In the genomic region with DNA sequence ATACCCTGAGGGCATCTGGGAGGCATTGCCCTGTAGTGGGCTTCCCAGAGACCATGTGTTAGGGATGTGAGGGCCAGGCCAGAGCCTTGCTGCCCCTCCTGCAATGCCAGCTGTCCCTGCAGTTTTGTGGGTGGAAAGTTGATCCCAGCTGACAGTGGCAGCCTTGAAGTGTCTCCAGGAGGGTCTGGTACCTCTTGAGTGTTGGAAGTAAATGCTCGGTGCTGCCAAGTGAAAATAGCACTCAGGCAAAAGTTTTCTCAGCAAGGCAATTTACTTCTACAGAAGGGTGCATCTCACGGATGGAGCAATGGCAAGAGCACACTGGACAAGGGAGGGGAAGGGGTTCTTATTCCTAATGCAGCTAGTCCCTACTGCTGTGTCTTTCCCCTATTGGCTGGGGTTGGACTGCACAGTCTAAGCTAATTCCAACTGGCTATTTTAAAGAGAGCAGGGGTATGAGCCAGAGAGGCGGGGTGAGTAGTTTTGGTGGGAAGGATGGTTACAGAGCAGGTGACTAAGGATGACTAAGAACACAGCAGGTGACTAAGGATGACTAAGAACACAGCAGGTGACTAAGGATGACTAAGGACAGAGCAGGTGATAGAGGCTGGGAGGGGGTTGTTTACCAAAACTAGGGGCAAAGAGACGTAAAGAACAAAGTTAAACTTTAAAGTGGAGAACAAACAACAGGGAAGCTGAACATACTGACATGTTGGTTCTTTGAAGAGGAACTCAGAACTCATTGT, we compare ENCODE assay signal across 7 cellular contexts.
A peak's percentile ranks its signal among the peaks of the same experiment; 100 is the strongest.
DNase-seq lines count a peak whose midpoint lies in the region; ATAC-seq, FAIRE-seq and TF ChIP-seq lines count a peak whose summit lies in the region.
"Not testable (repeated sequence)": the region's sequence is repeated elsewhere in the genome, so short reads cannot be mapped to it uniquely, and the experiment has no call there.

No MANE protein-coding gene starts in this region.

- intact Hi-C loops in PC-3 (cut with micrococcal nuclease); activated CD8-positive, alpha-beta T cell treated with anti-CD3 and anti-CD28 coated beads for 36 hours (cut with micrococcal nuclease); K562 (cut with micrococcal nuclease): not testable (repeated sequence)

- not testable (repeated sequence) for H3K4me1 Mint-ChIP-seq in activated CD8-positive, alpha-beta T cell treated with anti-CD3 and anti-CD28 coated beads for 36 hours (ENCODE audit: low read depth)

- peak; percentile 24 for DNase-seq in ELR (ENCODE audit: low read depth)
- DNase-seq in PC-3, result peak; percentile 16
- DNase-seq in activated CD8-positive, alpha-beta T cell treated with anti-CD3 and anti-CD28 coated beads for 36 hours; K562 (ENCODE audit: extremely low read depth in 1 of 4, low spot score in 3 of 4); urothelium cell line (ENCODE audit: low spot score): not testable (repeated sequence)
- DNase-seq in renal cortical epithelial cell (ENCODE audit: low read depth), result peak; percentile 36

- H3K9ac ChIP-seq in PC-3 (ENCODE audit: low read length); K562 (ENCODE audit: insufficient read depth in 1 of 2, low read depth in 2 of 2, low read length in 2 of 2): not testable (repeated sequence)

- H3K36me3 ChIP-seq in PC-3 (ENCODE audit: low read depth, low read length); K562 (ENCODE audit: control insufficient read depth, insufficient read depth, low read length): not testable (repeated sequence)

- H3K27ac ChIP-seq in PC-3 (ENCODE audit: low read length); K562 (ENCODE audit: extremely low read depth, low read depth, low read length): not testable (repeated sequence)

- not testable (repeated sequence) for H3K4me3 ChIP-seq in PC-3 (ENCODE audit: low read length); K562

- not testable (repeated sequence) for H3K27me3 ChIP-seq in PC-3 (ENCODE audit: low read length); K562 (ENCODE audit: control insufficient read depth in 2 of 2, insufficient read depth in 2 of 2, low read length in 2 of 2)

- peaks cover 13% of the 10 kb centered on the region for H3K9me3 Mint-ChIP-seq in activated CD8-positive, alpha-beta T cell treated with anti-CD3 and anti-CD28 coated beads for 36 hours

- POLR2A ChIA-PET in PC-3 (lab: Charles Lee; ENCODE audit: unreplicated experiment); K562 (lab: Yijun Ruan, JAX): not testable (repeated sequence)
- POLR2A ChIA-PET in activated CD8-positive, alpha-beta T cell treated with anti-CD3 and anti-CD28 coated beads for 36 hours (lab: Charles Lee), result interaction anchor here (1.4 to 1.5 kb wide), 2 partner anchors 13 to 14 kb away, joined by 3 to 4 read pairs; no protein-coding TSS in a partner anchor

- WGBS in K562 (ENCODE audit: insufficient coverage, low coverage, missing lambda C conversion rate), result 28% methylated on average over 4 of the region's 4 CpGs

- FAIRE-seq in K562 (lab: Jason Lieb, UNC), result not testable (repeated sequence)
- FAIRE-seq in urothelium cell line (lab: Jason Lieb, UNC), result peak; percentile 53

- not testable (repeated sequence) for H3F3A ChIP-seq in PC-3 (ENCODE audit: low read length, unreplicated experiment)

- in situ Hi-C loops in K562 (cut with MboI), result not testable (repeated sequence)

- H3K9me1 ChIP-seq in K562 (ENCODE audit: control insufficient read depth, insufficient read depth, low read length), result not testable (repeated sequence)

- TF ChIP-seq RAD21 in K562 (CRISPR knock-in tag; conservative IDR thresholded peaks at IDR 0.05 in 1 of 2, IDR thresholded peaks at IDR 0.05 in 1 of 2), result not testable (repeated sequence)

- H3K36me3 Mint-ChIP-seq in activated CD8-positive, alpha-beta T cell treated with anti-CD3 and anti-CD28 coated beads for 36 hours (ENCODE audit: low read depth), result peaks cover 15% of the 10 kb centered on the region

- not testable (repeated sequence) for TF ChIP-seq EP300 in K562 (IDR thresholded peaks at IDR 0.05; ENCODE audit: low read length)

- H3K27ac Mint-ChIP-seq in activated CD8-positive, alpha-beta T cell treated with anti-CD3 and anti-CD28 coated beads for 36 hours, result peak overlapping the region; percentile 0

- not testable (repeated sequence) for H2AFZ ChIP-seq in PC-3 (ENCODE audit: low read length); K562 (ENCODE audit: low read depth, low read length)

- H4K20me1 ChIP-seq in PC-3 (ENCODE audit: low read length); K562 (replicated peaks; ENCODE audit: control insufficient read depth, insufficient read depth, low read length): not testable (repeated sequence)

- not testable (repeated sequence) for H3K4me1 ChIP-seq in PC-3 (ENCODE audit: insufficient read depth, low read length); K562 (replicated peaks in 1 of 2; ENCODE audit: control insufficient read depth in 2 of 2, insufficient read depth in 2 of 2, low read length in 2 of 2)

- not testable (repeated sequence) for H3K4me2 ChIP-seq in PC-3 (ENCODE audit: low read length); K562 (ENCODE audit: insufficient read depth, low read length)

- not testable (repeated sequence) for TF ChIP-seq POLR2A in K562 (conservative IDR thresholded peaks at IDR 0.05)

- ATAC-seq in PC-3; activated CD8-positive, alpha-beta T cell treated with anti-CD3 and anti-CD28 coated beads for 36 hours; K562: not testable (repeated sequence)
- ATAC-seq in esophagus mucosa, result peak; percentile 42

- not testable (repeated sequence) for H3K4me3 Mint-ChIP-seq in activated CD8-positive, alpha-beta T cell treated with anti-CD3 and anti-CD28 coated beads for 36 hours

- not testable (repeated sequence) for H3K79me2 ChIP-seq in PC-3 (ENCODE audit: low read length); K562 (ENCODE audit: control insufficient read depth, insufficient read depth, low read length)

- BruUV-seq in PC-3 (replicated peaks; lab: Mats Ljungman, UMichigan); K562 (replicated peaks; lab: Mats Ljungman, UMichigan): not testable (repeated sequence)

- TF ChIP-seq CTCF in PC-3 (conservative IDR thresholded peaks at IDR 0.05; ENCODE audit: low read depth, low read length); activated CD8-positive, alpha-beta T cell treated with anti-CD3 and anti-CD28 coated beads for 36 hours (IDR thresholded peaks at IDR 0.05); K562 (IDR thresholded peaks at IDR 0.05 in 2 of 3, conservative IDR thresholded peaks at IDR 0.05 in 1 of 3; ENCODE audit: insufficient read depth in 2 of 3, low read depth in 1 of 3, low read length in 3 of 3): not testable (repeated sequence)

- not testable (repeated sequence) for H3K9me2 ChIP-seq in PC-3 (replicated peaks; ENCODE audit: low read length)

- H3K9me3 ChIP-seq in PC-3 (ENCODE audit: low read length); K562 (replicated peaks; ENCODE audit: control insufficient read depth, insufficient read depth, low read depth, low read length): not testable (repeated sequence)

- H3K27me3 Mint-ChIP-seq in activated CD8-positive, alpha-beta T cell treated with anti-CD3 and anti-CD28 coated beads for 36 hours, result not testable (repeated sequence)

- CTCF ChIA-PET in PC-3 (lab: Charles Lee), result interaction anchor here (0.6 kb wide), 1 partner anchor 661 kb away, joined by 3 read pairs; no protein-coding TSS in a partner anchor
- CTCF ChIA-PET in activated CD8-positive, alpha-beta T cell treated with anti-CD3 and anti-CD28 coated beads for 36 hours (lab: Charles Lee); K562 (lab: Yijun Ruan, JAX; ENCODE audit: low intra/inter-chr PET ratio): not testable (repeated sequence)

TF ChIP-seq in K562, 482 proteins besides CTCF, POLR2A, EP300 and RAD21:
- TF ChIP-seq TRIM28 (IDR thresholded peaks at IDR 0.05) (peak; percentile 68; the same call in 1 of the 2 replicates), CBX3 (IDR thresholded peaks at IDR 0.05; ENCODE audit: borderline replicate concordance in 1 of 2, low read length in 2 of 2) (peak in 1 of 2 experiments; percentile 69; a peak in 1 of 3 replicates), TRIM24 (IDR thresholded peaks at IDR 0.05) (peak in 1 of 2 experiments; percentile 42; a peak in 1 of 4 replicates), ZNF561 (CRISPR knock-in tag; conservative IDR thresholded peaks at IDR 0.05) (peak; percentile 73; the same call in 1 of the 2 replicates), FOSL1 (tag; conservative IDR thresholded peaks at IDR 0.05) (peak; percentile 46; the same call in 1 of the 2 replicates), CBX5 (IDR thresholded peaks at IDR 0.05; ENCODE audit: borderline replicate concordance, low read depth) (peak; percentile 88; the same call in 1 of the 2 replicates)
- TF ChIP-seq, protein P1, sequence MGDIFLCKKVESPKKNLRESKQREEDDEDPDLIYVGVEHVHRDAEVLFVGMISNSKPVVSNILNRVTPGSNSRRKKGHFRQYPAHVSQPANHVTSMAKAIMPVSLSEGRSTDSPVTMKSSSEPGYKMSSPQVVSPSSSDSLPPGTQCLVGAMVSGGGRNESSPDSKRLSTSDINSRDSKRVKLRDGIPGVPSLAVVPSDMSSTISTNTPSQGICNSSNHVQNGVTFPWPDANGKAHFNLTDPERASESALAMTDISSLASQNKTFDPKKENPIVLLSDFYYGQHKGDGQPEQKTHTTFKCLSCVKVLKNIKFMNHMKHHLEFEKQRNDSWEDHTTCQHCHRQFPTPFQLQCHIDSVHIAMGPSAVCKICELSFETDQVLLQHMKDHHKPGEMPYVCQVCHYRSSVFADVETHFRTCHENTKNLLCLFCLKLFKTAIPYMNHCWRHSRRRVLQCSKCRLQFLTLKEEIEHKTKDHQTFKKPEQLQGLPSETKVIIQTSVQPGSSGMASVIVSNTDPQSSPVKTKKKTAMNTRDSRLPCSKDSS (IDR thresholded peaks at IDR 0.05; ENCODE audit: low read depth, partially characterized antibody), result peak; percentile 92
TF ChIP-seq in K562: peak in this region for 7; not testable (repeated sequence) for 475.
